8 cellular contexts compared by ENCODE assay signal in the genomic region with DNA sequence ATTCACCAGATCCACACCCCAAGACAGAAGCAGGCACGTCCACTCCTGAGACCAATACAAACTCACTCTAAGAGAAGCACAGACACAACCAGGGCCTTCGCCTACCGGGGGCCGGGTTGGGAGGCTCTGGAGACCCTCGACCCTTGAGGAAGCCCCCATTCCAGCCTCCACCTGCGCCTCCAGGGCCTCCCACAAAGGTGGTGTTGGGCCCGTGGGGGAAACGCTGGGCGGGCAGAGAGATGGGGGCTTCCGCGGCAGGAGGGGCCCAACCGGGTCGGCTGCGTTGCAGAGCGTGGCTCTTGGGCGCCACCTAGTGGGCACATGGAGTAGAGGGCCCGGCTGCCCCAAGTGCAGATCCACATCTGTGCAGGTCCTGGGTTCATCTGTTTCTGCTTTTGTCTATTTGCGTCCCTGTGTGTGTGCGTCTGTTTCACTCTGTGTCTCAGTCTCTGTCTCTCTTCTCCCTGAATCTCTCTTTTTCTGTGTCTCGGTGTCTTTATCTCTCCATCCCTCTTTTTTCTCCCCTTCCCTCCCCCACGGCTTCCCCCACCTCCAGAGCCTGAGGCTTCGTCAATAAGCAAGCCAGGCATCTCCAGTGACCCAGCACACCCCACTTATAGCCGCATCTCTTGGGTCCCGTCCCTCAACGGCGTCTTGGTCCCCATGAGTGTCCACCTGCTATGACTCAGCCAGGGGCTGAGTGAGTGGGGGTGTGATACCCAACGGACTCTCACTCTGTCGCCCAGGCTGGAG. TPM values are rescaled to one million over a fixed set of nuclear protein-coding genes. Genes with fewer than 3 reads are reported as not detected.
A peak's percentile ranks its signal among the peaks of the same experiment; 100 is the strongest.
DNase-seq lines count a peak whose midpoint lies in the region; ATAC-seq and TF ChIP-seq lines count a peak whose summit lies in the region.

No MANE protein-coding gene starts in this region.

- H3K9ac ChIP-seq in HUES64 (ENCODE audit: low read depth, low read length), result 0 out of 2 replicates have a peak overlapping the region, but pooled peaks have one; percentile 18

- WGBS in HUES64, result 33% methylated on average over 28 of the region's 28 CpGs

- peak; percentile 99 for TF ChIP-seq CTCF in upper lobe of right lung (IDR thresholded peaks at IDR 0.05)

- H3K4me3 ChIP-seq in HUES64 (ENCODE audit: low read length), result no peak overlapping the region; the same call in 1 of the 2 replicates
- H3K4me3 ChIP-seq in upper lobe of right lung, result no peak overlapping the region

- H3K36me3 ChIP-seq in HUES64 (ENCODE audit: insufficient read depth, low read length) (no peaks in the 10 kb centered on the region; the same call in 1 of the 2 replicates), upper lobe of right lung (peaks cover 10% of the 10 kb centered on the region)

- H3K27me3 ChIP-seq in HUES64 (ENCODE audit: insufficient read depth, low read length) (no peaks in the 10 kb centered on the region), upper lobe of right lung (no peaks in the 10 kb centered on the region)

- H3K27ac ChIP-seq in HUES64 (ENCODE audit: low read depth, low read length) (no peak overlapping the region), upper lobe of right lung (no peak overlapping the region)

- DNase-seq in COLO829 (ENCODE audit: low spot score) (peak; percentile 51), SK-MEL-5 (ENCODE audit: low read depth, low spot score) (peak; percentile 46), activated gamma-delta T cell (lab: John Stamatoyannopoulos, UW) (peak; percentile 39), germinal center (ENCODE audit: low spot score) (peak; percentile 89), posterior cingulate gyrus (peak; percentile 44 to 94 (median 74)), upper lobe of right lung (peak; percentile 85)

- in situ Hi-C loops in SK-MEL-5 (cut with HindIII; ENCODE audit: low pct_unique_long_range_greater_than_20kb, low sequenced_read_pairs), result no loop called here

- H3K9me3 ChIP-seq in HUES64 (ENCODE audit: insufficient read depth, low read depth, low read length) (no peaks in the 10 kb centered on the region), upper lobe of right lung (no peaks in the 10 kb centered on the region)

- intact Hi-C loops in posterior cingulate gyrus (cut with DNase I) (loop anchor here (2.0 kb wide), 1 partner anchor 529 kb away; no protein-coding TSS in a partner anchor), upper lobe of right lung (cut with DNase I) (no loop called here)

- peak; percentile 94 for ATAC-seq in upper lobe of right lung
- no peak for ATAC-seq in HG03095 (IDR thresholded peaks at IDR 0.05; ENCODE audit: unreplicated experiment)

- H3K4me1 ChIP-seq in HUES64 (ENCODE audit: insufficient read depth, low read length), result peaks cover 10% of the 10 kb centered on the region; the same call in 1 of the 2 replicates
- H3K4me1 ChIP-seq in upper lobe of right lung, result no peaks in the 10 kb centered on the region

RNA-seq across cellular contexts. Expression of gene TINCR, which starts 10.5 kb away (rescaled TPM):
- polyA plus RNA-seq in HUES64 (2013, experiment 1 of 2), result 0.45 TPM
- polyA plus RNA-seq in HUES64 (2013, experiment 2 of 2), result 0.44 TPM
- total RNA-seq in SK-MEL-5 (2014; rRNA removed; shearing (Covaris generic)), result 4.9 TPM in 2 replicates
- polyA plus RNA-seq in SK-MEL-5 (2015; cell fraction: cytosol; rRNA removed), result 5.2 and 7.2 TPM in 2 replicates
- polyA plus RNA-seq in SK-MEL-5 (2015; cell fraction: nucleus; rRNA removed), result 0.79 and 3.3 TPM in 2 replicates
- total RNA-seq in upper lobe of right lung, result 5.6 TPM

RNA-seq across cellular contexts. Expression of gene SAFB2, which starts 44.3 kb away (rescaled TPM):
- polyA plus RNA-seq in HUES64 (2013, experiment 1 of 2), result 36.2 TPM
- polyA plus RNA-seq in HUES64 (2013, experiment 2 of 2), result 29.2 TPM
- total RNA-seq in SK-MEL-5 (2014; rRNA removed; shearing (Covaris generic)), result 10.9 and 18.9 TPM in 2 replicates
- polyA plus RNA-seq in SK-MEL-5 (2015; cell fraction: cytosol; rRNA removed), result 19.5 and 22.5 TPM in 2 replicates
- polyA plus RNA-seq in SK-MEL-5 (2015; cell fraction: nucleus; rRNA removed), result 73.0 and 111 TPM in 2 replicates
- total RNA-seq in upper lobe of right lung, result 74.2 TPM

RNA-seq across cellular contexts. Expression of gene SAFB, which starts 44.6 kb away (rescaled TPM):
- 74.9 TPM for polyA plus RNA-seq in HUES64 (2013, experiment 1 of 2)
- polyA plus RNA-seq in HUES64 (2013, experiment 2 of 2), result 71.2 TPM
- total RNA-seq in SK-MEL-5 (2014; rRNA removed; shearing (Covaris generic)), result 16.7 and 27.5 TPM in 2 replicates
- 58.3 and 81.4 TPM in 2 replicates for polyA plus RNA-seq in SK-MEL-5 (2015; cell fraction: cytosol; rRNA removed)
- 119 and 153 TPM in 2 replicates for polyA plus RNA-seq in SK-MEL-5 (2015; cell fraction: nucleus; rRNA removed)
- 71.9 TPM for total RNA-seq in upper lobe of right lung

Comparison
In these comparisons a context has a peak if more than half of its experiments do, and no peak if none do; other contexts are left out.
1. DNase-seq: peak in every context shown above with its lines; median percentile 89 in germinal center; 85 in upper lobe of right lung; 74 in posterior cingulate gyrus; 51 in COLO829; 46 in SK-MEL-5; 39 in activated gamma-delta T cell.